ENCODE assay signal across 14 cellular contexts in genomic region chr3:99713440-99713839, GRCh38.
"Had no signal": no experiment of that assay in that cellular context is flagged by ENCODE, and none has a peak within 500 bp of the region (broad histone marks: within the 10 kb centered on the region; RNA-seq: fewer than 3 reads in every experiment).

No MANE protein-coding gene starts in this region.

- H3K4me1 Mint-ChIP-seq: natural killer cell had no signal

- DNase-seq: activated CD4-positive, alpha-beta T cell treated with anti-CD3 and anti-CD28 coated beads, Interleukin-2, amount 50 U/mL, for 1 hour; activated naive CD4-positive, alpha-beta T cell treated with anti-CD3 and anti-CD28 coated beads, Interleukin-2, amount 50 U/mL, for 16 hours; amniotic stem cell; hypothalamus; natural killer cell; nucleus accumbens; stimulated activated CD4-positive, alpha-beta T cell treated with anti-CD3 and anti-CD28 coated beads, Interleukin-2, amount 100 ng/mL, for 24 hours; stimulated activated naive CD4-positive, alpha-beta T cell; substantia nigra; T-helper 2 cell had no signal

- H3K4me3 ChIP-seq: breast epithelium, lung, prostate gland, upper lobe of left lung had no signal

- H3K36me3 Mint-ChIP-seq: natural killer cell had no signal

- H3K36me3 ChIP-seq: breast epithelium, prostate gland, upper lobe of left lung had no signal

- H3K27me3 ChIP-seq: breast epithelium, upper lobe of left lung had no signal

- H3K9me3 ChIP-seq: breast epithelium, prostate gland, upper lobe of left lung had no signal

- H3K4me3 Mint-ChIP-seq: natural killer cell had no signal

- H3K27ac Mint-ChIP-seq: natural killer cell had no signal

- ATAC-seq: natural killer cell had no signal

- H3K4me1 ChIP-seq: breast epithelium, prostate gland, upper lobe of left lung had no signal
